Comparison of ENCODE assay signal across 8 cellular contexts in the genomic region with DNA sequence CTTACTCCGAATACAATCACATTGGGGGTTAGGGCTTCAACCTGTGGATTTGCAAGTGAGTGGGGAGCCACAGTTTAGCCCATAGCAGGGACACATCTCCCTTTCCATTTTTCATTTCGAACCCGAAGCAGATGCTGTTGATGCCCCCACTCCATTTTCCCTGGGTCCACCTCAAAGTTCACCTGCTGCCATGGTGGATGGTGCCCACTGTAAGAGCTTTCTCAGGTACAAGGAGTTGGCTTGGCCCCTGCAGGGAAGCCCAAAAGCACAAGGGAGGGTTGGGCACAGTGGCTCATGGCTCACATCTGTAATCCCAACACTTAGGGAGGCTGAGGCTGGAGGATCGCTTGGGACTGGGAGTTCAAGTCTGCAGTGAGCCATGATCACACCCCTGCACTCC. TPM values are rescaled to one million over a fixed set of nuclear protein-coding genes. Genes with fewer than 3 reads are reported as not detected.
"Had no signal": no experiment of that assay in that cellular context is flagged by ENCODE, and none has a peak within 500 bp of the region (broad histone marks: within the 10 kb centered on the region; RNA-seq: fewer than 3 reads in every experiment).

No MANE protein-coding gene starts in this region.

- H3K36me3 Mint-ChIP-seq: IgD-negative memory B cell had no signal

- FAIRE-seq: H54, HTR-8/SVneo had no signal

- H3K9me3 Mint-ChIP-seq: H9, IgD-negative memory B cell had no signal

- H3K9ac ChIP-seq: GM23248 had no signal

- H3K4me3 Mint-ChIP-seq: H9 had no signal

- H3K4me3 ChIP-seq: GM23248 had no signal

- H3K27ac ChIP-seq: GM23248 had no signal

- H2AFZ ChIP-seq: GM23248 had no signal

- DNase-seq: GM23248, GOT3, H9, HCEC 1CT, KBM-7 had no signal

RNA-seq across cellular contexts. Expression of a gene that starts 51.8 kb away (rescaled TPM):
- total RNA-seq: GM23248, H9 had no signal
- polyA plus RNA-seq: GM23248 had no signal
